Comparison of ENCODE assay signal across 12 cellular contexts in the genomic region with DNA sequence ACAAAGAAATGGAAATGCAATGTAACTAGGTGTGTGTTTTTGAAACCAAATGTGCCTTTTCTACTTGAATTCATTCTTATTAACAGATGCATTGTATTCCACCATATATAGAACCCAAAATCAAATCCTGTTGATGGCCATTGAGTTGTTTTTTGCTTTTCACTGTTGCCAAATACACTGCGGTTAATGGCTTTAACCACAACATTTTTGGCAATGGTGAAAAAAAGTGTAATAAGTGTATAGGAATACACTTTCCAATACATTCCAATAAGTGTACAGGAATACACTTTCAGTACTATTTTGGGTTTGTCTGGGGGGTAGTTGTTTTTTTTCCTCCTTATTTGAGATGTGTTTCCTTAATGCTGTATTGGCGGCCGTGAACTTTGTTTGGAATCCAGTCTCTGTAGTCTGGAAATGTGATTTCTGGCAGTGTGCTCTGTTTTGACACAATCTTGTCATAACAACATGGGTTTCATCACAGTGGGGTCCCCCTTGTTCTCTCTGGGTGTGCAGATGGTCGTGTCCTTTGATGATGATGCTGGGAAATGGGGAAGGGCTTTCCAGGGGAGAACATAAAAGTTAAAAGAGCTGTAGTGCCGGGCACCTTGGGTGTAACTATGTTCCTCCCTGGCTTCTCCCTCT. TPM values are rescaled to one million over a fixed set of nuclear protein-coding genes. Genes with fewer than 3 reads are reported as not detected.
DNase-seq lines count a peak whose midpoint lies in the region; ATAC-seq and TF ChIP-seq lines count a peak whose summit lies in the region.
"Had no signal": no experiment of that assay in that cellular context is flagged by ENCODE, and none has a peak within 500 bp of the region (broad histone marks: within the 10 kb centered on the region; RNA-seq: fewer than 3 reads in every experiment).

No MANE protein-coding gene starts in this region.

- POLR2A ChIA-PET in MCF 10A (lab: Yijun Ruan, JAX): interaction anchor here (0.5 to 1.9 kb wide), 2 partner anchors 13 to 148 kb away, joined by 3 to 5 read pairs; a partner anchor contains a TSS

- CTCF ChIA-PET in MCF 10A (lab: Yijun Ruan, JAX): interaction anchor here (0.6 to 1.3 kb wide), 5 partner anchors 74 to 783 kb away, joined by 3 to 7 read pairs (median 3); no protein-coding TSS in a partner anchor
- CTCF ChIA-PET in mammary epithelial cell (lab: Charles Lee; ENCODE audit: low non-redundant PET): no interaction called here

- in situ Hi-C loops in mammary epithelial cell (cut with MboI; ENCODE audit: low sequenced_read_pairs in 2 of 2): no loop called here

- peaks cover 23% of the 10 kb centered on the region for H3K79me2 ChIP-seq in mammary epithelial cell (ENCODE audit: insufficient read depth, low read length)

- H3K9me3 Mint-ChIP-seq in MCF 10A (ENCODE audit: unreplicated experiment) (no peaks in the 10 kb centered on the region), glutamatergic neuron (ENCODE audit: unreplicated experiment) (peaks cover 2% of the 10 kb centered on the region)

- dilution Hi-C loops in mammary epithelial cell (cut with HindIII; ENCODE audit: low sequenced_read_pairs): no loop called here

- H3K4me1 Mint-ChIP-seq in MCF 10A (ENCODE audit: insufficient read depth, unreplicated experiment) (peaks cover 39% of the 10 kb centered on the region), glutamatergic neuron (ENCODE audit: low read depth, unreplicated experiment) (peaks cover 20% of the 10 kb centered on the region)

- no peak overlapping the region for H2AFZ ChIP-seq in mammary epithelial cell (ENCODE audit: low read depth, low read length)

- H3K36me3 ChIP-seq in mammary epithelial cell (ENCODE audit: insufficient read depth, low read length) (peaks cover 5% of the 10 kb centered on the region), right lobe of liver (peaks cover 0 to 3% (median 0%) of the 10 kb centered on the region in 4 donors), thoracic aorta (peaks cover 4% of the 10 kb centered on the region)

- H3K4me1 ChIP-seq in mammary epithelial cell (ENCODE audit: insufficient read depth, low read length) (peaks cover 24% of the 10 kb centered on the region), right lobe of liver (peaks cover 0 to 35% (median 13%) of the 10 kb centered on the region in 4 donors), thoracic aorta (ENCODE audit: control insufficient read depth in 1 of 2, low read depth in 2 of 2) (peaks cover 19 to 61% of the 10 kb centered on the region in 2 donors)

- H3K4me2 ChIP-seq in mammary epithelial cell (ENCODE audit: insufficient read depth, low read depth, low read length): no peak overlapping the region

- no peak overlapping the region for H3K27ac ChIP-seq in mammary epithelial cell (ENCODE audit: insufficient read depth, low read depth, low read length)
- H3K27ac ChIP-seq in caudate nucleus (ENCODE audit: low read depth, low read length): peak overlapping the region; percentile 53
- H3K27ac ChIP-seq in right lobe of liver: peak overlapping the region in 2 of 3 donors; percentile 90 to 95
- H3K27ac ChIP-seq in thoracic aorta: peak overlapping the region; percentile 72 to 75

- H3K4me3 ChIP-seq in mammary epithelial cell (replicated peaks in 1 of 3; ENCODE audit: insufficient read depth in 1 of 3, low read depth in 2 of 3, low read length in 3 of 3) (no peak overlapping the region), right lobe of liver (no peak overlapping the region), thoracic aorta (peak overlapping the region; percentile 7)

- no peaks in the 10 kb centered on the region for H3K27me3 Mint-ChIP-seq in MCF 10A (ENCODE audit: insufficient read depth, unreplicated experiment)
- H3K27me3 Mint-ChIP-seq in glutamatergic neuron (ENCODE audit: unreplicated experiment): peaks cover 1% of the 10 kb centered on the region
- H3K27me3 Mint-ChIP-seq: activated CD4-positive, alpha-beta T cell treated with anti-CD3 and anti-CD28 coated beads for 36 hours had no signal

- ATAC-seq in right lobe of liver: peak in 1 of 4 donors; percentile 21
- ATAC-seq in thoracic aorta (ENCODE audit: insufficient number of reproducible peaks, low FRiP score, low read depth): no peak
- ATAC-seq in HG03457 (IDR thresholded peaks at IDR 0.05; ENCODE audit: unreplicated experiment): no peak
- ATAC-seq in GM19328 (IDR thresholded peaks at IDR 0.05; ENCODE audit: unreplicated experiment): no peak

- intact Hi-C loops in MCF 10A (cut with micrococcal nuclease): no loop called here
- intact Hi-C loops in mammary epithelial cell (cut with micrococcal nuclease): loop anchor here (10.0 kb wide), 2 partner anchors 72 to 148 kb away; a partner anchor contains a TSS
- intact Hi-C loops in right lobe of liver (cut with DNase I): no loop called here

- no peak overlapping the region for H3K27ac Mint-ChIP-seq in MCF 10A (ENCODE audit: low read depth, unreplicated experiment)
- no peak overlapping the region for H3K27ac Mint-ChIP-seq in glutamatergic neuron (ENCODE audit: unreplicated experiment)
- H3K27ac Mint-ChIP-seq: activated CD4-positive, alpha-beta T cell treated with anti-CD3 and anti-CD28 coated beads for 36 hours had no signal

- 68% methylated on average over 5 of the region's 5 CpGs for WGBS in mammary epithelial cell (ENCODE audit: low coverage, missing lambda C conversion rate)
- WGBS in right lobe of liver (ENCODE audit: insufficient coverage, low coverage, low lambda C conversion rate, missing lambda C conversion rate): 34% methylated on average over 5 of the region's 5 CpGs

- no peak for TF ChIP-seq POLR2A in right lobe of liver (IDR thresholded peaks at IDR 0.05)

- BruUV-seq in MCF 10A (replicated peaks; lab: Mats Ljungman, UMichigan): no TSS peak
- BruUV-seq in mammary epithelial cell (replicated peaks; lab: Mats Ljungman, UMichigan): no TSS peak

- no peak overlapping the region for H3K9ac ChIP-seq in mammary epithelial cell (ENCODE audit: insufficient read depth, low read length)

- TF ChIP-seq CTCF in MCF 10A (IDR thresholded peaks at IDR 0.05; ENCODE audit: unreplicated experiment) (no peak), mammary epithelial cell (conservative IDR thresholded peaks at IDR 0.05 in 1 of 2, IDR thresholded peaks at IDR 0.05 in 1 of 2; ENCODE audit: extremely low read depth in 1 of 2, insufficient read depth in 1 of 2, low read depth in 1 of 2, low read length in 2 of 2) (no peak), right lobe of liver (IDR thresholded peaks at IDR 0.05) (no peak), thoracic aorta (IDR thresholded peaks at IDR 0.05) (no peak), glutamatergic neuron (IDR thresholded peaks at IDR 0.05; ENCODE audit: partially characterized antibody, unreplicated experiment) (no peak)

- no peaks in the 10 kb centered on the region for H4K20me1 ChIP-seq in mammary epithelial cell (ENCODE audit: insufficient read depth, low read length)

- peak; percentile 54 for DNase-seq in MCF 10A (ENCODE audit: unreplicated experiment)
- no peak for DNase-seq in mammary epithelial cell
- no peak for DNase-seq in caudate nucleus (lab: John Stamatoyannopoulos, UW)
- DNase-seq in right lobe of liver: no peak
- no peak for DNase-seq in thoracic aorta (ENCODE audit: low spot score)
- DNase-seq in glutamatergic neuron: no peak
- DNase-seq: foreskin melanocyte, NCI-H2081 treated with DMSO at 0.1 percent for 48 hours, T-helper 2 cell had no signal

- H3K36me3 Mint-ChIP-seq in MCF 10A (ENCODE audit: insufficient read depth, unreplicated experiment) (peaks cover 45% of the 10 kb centered on the region), glutamatergic neuron (ENCODE audit: unreplicated experiment) (peaks cover 4% of the 10 kb centered on the region)

- H3K9me3 ChIP-seq in mammary epithelial cell (replicated peaks; ENCODE audit: insufficient read depth, low read length) (no peaks in the 10 kb centered on the region), right lobe of liver (no peaks in the 10 kb centered on the region), thoracic aorta (no peaks in the 10 kb centered on the region)

- H3K27me3 ChIP-seq in mammary epithelial cell (ENCODE audit: insufficient read depth, low read length): no peaks in the 10 kb centered on the region
- H3K27me3 ChIP-seq in right lobe of liver: no peaks in the 10 kb centered on the region
- no peaks in the 10 kb centered on the region for H3K27me3 ChIP-seq in thoracic aorta (replicated peaks; ENCODE audit: insufficient read depth)

- H3K4me3 Mint-ChIP-seq in MCF 10A (ENCODE audit: unreplicated experiment) (no peak overlapping the region), glutamatergic neuron (ENCODE audit: unreplicated experiment) (no peak overlapping the region)
- H3K4me3 Mint-ChIP-seq: activated CD4-positive, alpha-beta T cell treated with anti-CD3 and anti-CD28 coated beads for 36 hours had no signal

RNA-seq across cellular contexts. Expression of a gene that starts 44.5 kb away (rescaled TPM):
- total RNA-seq in MCF 10A (2022) (20.2 and 27.8 TPM in 2 replicates), mammary epithelial cell (10 to 100 TPM; 20.7 to 24.2 TPM), right lobe of liver (100 to 1,000 TPM in 1 of 6 experiments, 10 to 100 TPM in 5; 20.2 to 108 (median 63.4) TPM), thoracic aorta (10 to 100 TPM; 29.6 to 62.2 TPM), glutamatergic neuron (ENCODE audit: unreplicated experiment) (14.4 TPM)
- polyA plus RNA-seq in mammary epithelial cell: 14.4 TPM
- polyA minus RNA-seq in mammary epithelial cell: 55.9 TPM
